1 cellular context compared by ENCODE assay signal in genomic region chr1:246165826-246166709, GRCh38.
TF ChIP-seq lines count a peak whose summit lies in the region.

No MANE protein-coding gene starts in this region.

TF ChIP-seq in K562, 482 proteins besides CTCF, POLR2A, EP300 and RAD21 (continued from another document and continues in another):
- TF ChIP-seq ZNF609 (CRISPR knock-in tag; IDR thresholded peaks at IDR 0.05; ENCODE audit: borderline replicate concordance) (no peak), TFAM (CRISPR knock-in tag; conservative IDR thresholded peaks at IDR 0.05) (no peak), NFIC (IDR thresholded peaks at IDR 0.05) (no peak), E2F3 (CRISPR knock-in tag; IDR thresholded peaks at IDR 0.05) (0 out of 2 replicates have a peak, but pooled peaks have one; percentile 31), ZNF24 (IDR thresholded peaks at IDR 0.05) (peak; percentile 59), ZNF668 (CRISPR knock-in tag; IDR thresholded peaks at IDR 0.05) (0 out of 2 replicates have a peak, but pooled peaks have one; percentile 3), ARID1B (IDR thresholded peaks at IDR 0.05) (peak; percentile 66), ZNF184 (CRISPR knock-in tag; IDR thresholded peaks at IDR 0.05) (no peak), CHD4 (IDR thresholded peaks at IDR 0.05; ENCODE audit: insufficient read depth, insufficient replicate concordance, low read depth, low read length, poor library complexity, severe bottlenecking) (no peak), ZNF316 (IDR thresholded peaks at IDR 0.05) (peak; percentile 62), FOXJ2 (tag; IDR thresholded peaks at IDR 0.05) (0 out of 2 replicates have a peak, but pooled peaks have one; percentile 3), CREB3L1 (IDR thresholded peaks at IDR 0.05; ENCODE audit: borderline replicate concordance, low read depth) (0 out of 2 replicates have a peak, but pooled peaks have one; percentile 62), MAFK (IDR thresholded peaks at IDR 0.05; ENCODE audit: low read length) (peak; percentile 12), NBN (IDR thresholded peaks at IDR 0.05; ENCODE audit: low read depth) (0 out of 2 replicates have a peak, but pooled peaks have one; percentile 23), ZNF239 (CRISPR knock-in tag; IDR thresholded peaks at IDR 0.05) (no peak), CEBPG (CRISPR knock-in tag; IDR thresholded peaks at IDR 0.05) (peak; percentile 42; the same call in 1 of the 2 replicates), CEBPG (tag; conservative IDR thresholded peaks at IDR 0.05 in 1 of 2, IDR thresholded peaks at IDR 0.05 in 1 of 2) (no peak), NKRF (IDR thresholded peaks at IDR 0.05; ENCODE audit: borderline replicate concordance) (no peak), MTA1 (IDR thresholded peaks at IDR 0.05; ENCODE audit: borderline replicate concordance) (peak; percentile 50; the same call in 1 of the 2 replicates), ZNF282 (CRISPR knock-in tag; IDR thresholded peaks at IDR 0.05) (no peak), RHOXF2B (CRISPR knock-in tag; conservative IDR thresholded peaks at IDR 0.05) (no peak), ZNF76 (CRISPR knock-in tag; IDR thresholded peaks at IDR 0.05; ENCODE audit: borderline replicate concordance) (0 out of 2 replicates have a peak, but pooled peaks have one; percentile 35), ILK (tag; IDR thresholded peaks at IDR 0.05; ENCODE audit: borderline replicate concordance, low read depth) (no peak), NFE2 (IDR thresholded peaks at IDR 0.05; ENCODE audit: low read depth) (peak; percentile 30; the same call in 1 of the 2 replicates), THRA (IDR thresholded peaks at IDR 0.05) (no peak), CREM (IDR thresholded peaks at IDR 0.05; ENCODE audit: low read depth) (peak; percentile 54), PCBP1 (IDR thresholded peaks at IDR 0.05; ENCODE audit: low read depth, low read length, poor library complexity, severe bottlenecking) (no peak), ZNF121 (CRISPR knock-in tag; conservative IDR thresholded peaks at IDR 0.05) (no peak)
- TF ChIP-seq, protein P1, sequence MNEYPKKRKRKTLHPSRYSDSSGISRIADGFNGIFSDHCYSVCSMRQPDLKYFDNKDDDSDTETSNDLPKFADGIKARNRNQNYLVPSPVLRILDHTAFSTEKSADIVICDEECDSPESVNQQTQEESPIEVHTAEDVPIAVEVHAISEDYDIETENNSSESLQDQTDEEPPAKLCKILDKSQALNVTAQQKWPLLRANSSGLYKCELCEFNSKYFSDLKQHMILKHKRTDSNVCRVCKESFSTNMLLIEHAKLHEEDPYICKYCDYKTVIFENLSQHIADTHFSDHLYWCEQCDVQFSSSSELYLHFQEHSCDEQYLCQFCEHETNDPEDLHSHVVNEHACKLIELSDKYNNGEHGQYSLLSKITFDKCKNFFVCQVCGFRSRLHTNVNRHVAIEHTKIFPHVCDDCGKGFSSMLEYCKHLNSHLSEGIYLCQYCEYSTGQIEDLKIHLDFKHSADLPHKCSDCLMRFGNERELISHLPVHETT (CRISPR knock-in tag; conservative IDR thresholded peaks at IDR 0.05 in 1 of 2, IDR thresholded peaks at IDR 0.05 in 1 of 2) = peak in 1 of 2 experiments; percentile 68; a peak in 2 of 4 replicates
- TF ChIP-seq, protein P2, sequence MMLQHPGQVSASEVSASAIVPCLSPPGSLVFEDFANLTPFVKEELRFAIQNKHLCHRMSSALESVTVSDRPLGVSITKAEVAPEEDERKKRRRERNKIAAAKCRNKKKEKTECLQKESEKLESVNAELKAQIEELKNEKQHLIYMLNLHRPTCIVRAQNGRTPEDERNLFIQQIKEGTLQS (IDR thresholded peaks at IDR 0.05) = 0 out of 2 replicates have a peak, but pooled peaks have one; percentile 32
- TF ChIP-seq, protein P2 (CRISPR knock-in tag; conservative IDR thresholded peaks at IDR 0.05) = no peak
- TF ChIP-seq, protein P3, sequence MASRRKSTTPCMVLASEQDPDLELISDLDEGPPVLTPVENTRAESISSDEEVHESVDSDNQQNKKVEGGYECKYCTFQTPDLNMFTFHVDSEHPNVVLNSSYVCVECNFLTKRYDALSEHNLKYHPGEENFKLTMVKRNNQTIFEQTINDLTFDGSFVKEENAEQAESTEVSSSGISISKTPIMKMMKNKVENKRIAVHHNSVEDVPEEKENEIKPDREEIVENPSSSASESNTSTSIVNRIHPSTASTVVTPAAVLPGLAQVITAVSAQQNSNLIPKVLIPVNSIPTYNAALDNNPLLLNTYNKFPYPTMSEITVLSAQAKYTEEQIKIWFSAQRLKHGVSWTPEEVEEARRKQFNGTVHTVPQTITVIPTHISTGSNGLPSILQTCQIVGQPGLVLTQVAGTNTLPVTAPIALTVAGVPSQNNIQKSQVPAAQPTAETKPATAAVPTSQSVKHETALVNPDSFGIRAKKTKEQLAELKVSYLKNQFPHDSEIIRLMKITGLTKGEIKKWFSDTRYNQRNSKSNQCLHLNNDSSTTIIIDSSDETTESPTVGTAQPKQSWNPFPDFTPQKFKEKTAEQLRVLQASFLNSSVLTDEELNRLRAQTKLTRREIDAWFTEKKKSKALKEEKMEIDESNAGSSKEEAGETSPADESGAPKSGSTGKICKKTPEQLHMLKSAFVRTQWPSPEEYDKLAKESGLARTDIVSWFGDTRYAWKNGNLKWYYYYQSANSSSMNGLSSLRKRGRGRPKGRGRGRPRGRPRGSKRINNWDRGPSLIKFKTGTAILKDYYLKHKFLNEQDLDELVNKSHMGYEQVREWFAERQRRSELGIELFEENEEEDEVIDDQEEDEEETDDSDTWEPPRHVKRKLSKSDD (conservative IDR thresholded peaks at IDR 0.05; ENCODE audit: low read length) = no peak
- TF ChIP-seq, protein P4, sequence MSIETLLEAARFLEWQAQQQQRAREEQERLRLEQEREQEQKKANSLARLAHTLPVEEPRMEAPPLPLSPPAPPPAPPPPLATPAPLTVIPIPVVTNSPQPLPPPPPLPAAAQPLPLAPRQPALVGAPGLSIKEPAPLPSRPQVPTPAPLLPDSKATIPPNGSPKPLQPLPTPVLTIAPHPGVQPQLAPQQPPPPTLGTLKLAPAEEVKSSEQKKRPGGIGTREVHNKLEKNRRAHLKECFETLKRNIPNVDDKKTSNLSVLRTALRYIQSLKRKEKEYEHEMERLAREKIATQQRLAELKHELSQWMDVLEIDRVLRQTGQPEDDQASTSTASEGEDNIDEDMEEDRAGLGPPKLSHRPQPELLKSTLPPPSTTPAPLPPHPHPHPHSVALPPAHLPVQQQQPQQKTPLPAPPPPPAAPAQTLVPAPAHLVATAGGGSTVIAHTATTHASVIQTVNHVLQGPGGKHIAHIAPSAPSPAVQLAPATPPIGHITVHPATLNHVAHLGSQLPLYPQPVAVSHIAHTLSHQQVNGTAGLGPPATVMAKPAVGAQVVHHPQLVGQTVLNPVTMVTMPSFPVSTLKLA (conservative IDR thresholded peaks at IDR 0.05) = 0 out of 4 replicates have a peak, but pooled peaks of 1 of the 2 experiments have one; percentile 27
- TF ChIP-seq, protein P5, sequence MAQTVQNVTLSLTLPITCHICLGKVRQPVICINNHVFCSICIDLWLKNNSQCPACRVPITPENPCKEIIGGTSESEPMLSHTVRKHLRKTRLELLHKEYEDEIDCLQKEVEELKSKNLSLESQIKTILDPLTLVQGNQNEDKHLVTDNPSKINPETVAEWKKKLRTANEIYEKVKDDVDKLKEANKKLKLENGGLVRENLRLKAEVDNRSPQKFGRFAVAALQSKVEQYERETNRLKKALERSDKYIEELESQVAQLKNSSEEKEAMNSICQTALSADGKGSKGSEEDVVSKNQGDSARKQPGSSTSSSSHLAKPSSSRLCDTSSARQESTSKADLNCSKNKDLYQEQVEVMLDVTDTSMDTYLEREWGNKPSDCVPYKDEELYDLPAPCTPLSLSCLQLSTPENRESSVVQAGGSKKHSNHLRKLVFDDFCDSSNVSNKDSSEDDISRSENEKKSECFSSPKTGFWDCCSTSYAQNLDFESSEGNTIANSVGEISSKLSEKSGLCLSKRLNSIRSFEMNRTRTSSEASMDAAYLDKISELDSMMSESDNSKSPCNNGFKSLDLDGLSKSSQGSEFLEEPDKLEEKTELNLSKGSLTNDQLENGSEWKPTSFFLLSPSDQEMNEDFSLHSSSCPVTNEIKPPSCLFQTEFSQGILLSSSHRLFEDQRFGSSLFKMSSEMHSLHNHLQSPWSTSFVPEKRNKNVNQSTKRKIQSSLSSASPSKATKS (CRISPR knock-in tag; IDR thresholded peaks at IDR 0.05) = no peak
- TF ChIP-seq, protein P6, sequence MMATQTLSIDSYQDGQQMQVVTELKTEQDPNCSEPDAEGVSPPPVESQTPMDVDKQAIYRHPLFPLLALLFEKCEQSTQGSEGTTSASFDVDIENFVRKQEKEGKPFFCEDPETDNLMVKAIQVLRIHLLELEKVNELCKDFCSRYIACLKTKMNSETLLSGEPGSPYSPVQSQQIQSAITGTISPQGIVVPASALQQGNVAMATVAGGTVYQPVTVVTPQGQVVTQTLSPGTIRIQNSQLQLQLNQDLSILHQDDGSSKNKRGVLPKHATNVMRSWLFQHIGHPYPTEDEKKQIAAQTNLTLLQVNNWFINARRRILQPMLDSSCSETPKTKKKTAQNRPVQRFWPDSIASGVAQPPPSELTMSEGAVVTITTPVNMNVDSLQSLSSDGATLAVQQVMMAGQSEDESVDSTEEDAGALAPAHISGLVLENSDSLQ (IDR thresholded peaks at IDR 0.05) = peak; percentile 66
- TF ChIP-seq, protein P7, sequence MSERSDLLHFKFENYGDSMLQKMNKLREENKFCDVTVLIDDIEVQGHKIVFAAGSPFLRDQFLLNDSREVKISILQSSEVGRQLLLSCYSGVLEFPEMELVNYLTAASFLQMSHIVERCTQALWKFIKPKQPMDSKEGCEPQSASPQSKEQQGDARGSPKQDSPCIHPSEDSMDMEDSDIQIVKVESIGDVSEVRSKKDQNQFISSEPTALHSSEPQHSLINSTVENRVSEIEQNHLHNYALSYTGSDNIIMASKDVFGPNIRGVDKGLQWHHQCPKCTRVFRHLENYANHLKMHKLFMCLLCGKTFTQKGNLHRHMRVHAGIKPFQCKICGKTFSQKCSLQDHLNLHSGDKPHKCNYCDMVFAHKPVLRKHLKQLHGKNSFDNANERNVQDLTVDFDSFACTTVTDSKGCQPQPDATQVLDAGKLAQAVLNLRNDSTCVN (CRISPR knock-in tag; IDR thresholded peaks at IDR 0.05) = no peak
